ENCODE assay signal across 3 cellular contexts in the genomic region with DNA sequence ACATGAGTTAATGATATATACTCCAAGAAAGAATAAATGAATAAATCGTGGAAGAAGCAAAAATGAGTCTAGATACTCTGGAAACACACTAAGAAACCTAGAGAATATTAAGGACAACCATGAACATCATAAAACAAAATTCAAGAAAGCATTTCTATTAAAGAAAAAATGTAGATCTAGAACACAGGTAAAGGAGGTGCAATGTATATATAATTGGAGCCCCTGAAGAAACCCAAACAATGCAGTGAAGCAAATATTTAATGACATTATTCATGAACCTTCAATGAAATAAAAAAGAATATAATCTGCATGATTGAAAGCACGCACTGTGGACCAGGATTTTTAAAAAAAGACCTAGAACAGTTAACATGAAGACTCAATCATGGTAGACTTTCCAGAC.
TF ChIP-seq lines count a peak whose summit lies in the region.

No MANE protein-coding gene starts in this region.

TF ChIP-seq in GM23338, 12 proteins besides CTCF, POLR2A, EP300 and RAD21 (continued from another document):
- TF ChIP-seq EZH2 (IDR thresholded peaks at IDR 0.05; ENCODE audit: low read depth, unreplicated experiment) (no peak), STAT1 (IDR thresholded peaks at IDR 0.05; ENCODE audit: unreplicated experiment) (no peak), ZNF331 (CRISPR knock-in tag; IDR thresholded peaks at IDR 0.05; ENCODE audit: low read depth) (no peak), ZNF114 (CRISPR knock-in tag; IDR thresholded peaks at IDR 0.05) (no peak), NANOG (IDR thresholded peaks at IDR 0.05; ENCODE audit: borderline replicate concordance) (no peak), POLR2AphosphoS5 (IDR thresholded peaks at IDR 0.05; ENCODE audit: low read depth) (no peak)
- TF ChIP-seq, protein P1, sequence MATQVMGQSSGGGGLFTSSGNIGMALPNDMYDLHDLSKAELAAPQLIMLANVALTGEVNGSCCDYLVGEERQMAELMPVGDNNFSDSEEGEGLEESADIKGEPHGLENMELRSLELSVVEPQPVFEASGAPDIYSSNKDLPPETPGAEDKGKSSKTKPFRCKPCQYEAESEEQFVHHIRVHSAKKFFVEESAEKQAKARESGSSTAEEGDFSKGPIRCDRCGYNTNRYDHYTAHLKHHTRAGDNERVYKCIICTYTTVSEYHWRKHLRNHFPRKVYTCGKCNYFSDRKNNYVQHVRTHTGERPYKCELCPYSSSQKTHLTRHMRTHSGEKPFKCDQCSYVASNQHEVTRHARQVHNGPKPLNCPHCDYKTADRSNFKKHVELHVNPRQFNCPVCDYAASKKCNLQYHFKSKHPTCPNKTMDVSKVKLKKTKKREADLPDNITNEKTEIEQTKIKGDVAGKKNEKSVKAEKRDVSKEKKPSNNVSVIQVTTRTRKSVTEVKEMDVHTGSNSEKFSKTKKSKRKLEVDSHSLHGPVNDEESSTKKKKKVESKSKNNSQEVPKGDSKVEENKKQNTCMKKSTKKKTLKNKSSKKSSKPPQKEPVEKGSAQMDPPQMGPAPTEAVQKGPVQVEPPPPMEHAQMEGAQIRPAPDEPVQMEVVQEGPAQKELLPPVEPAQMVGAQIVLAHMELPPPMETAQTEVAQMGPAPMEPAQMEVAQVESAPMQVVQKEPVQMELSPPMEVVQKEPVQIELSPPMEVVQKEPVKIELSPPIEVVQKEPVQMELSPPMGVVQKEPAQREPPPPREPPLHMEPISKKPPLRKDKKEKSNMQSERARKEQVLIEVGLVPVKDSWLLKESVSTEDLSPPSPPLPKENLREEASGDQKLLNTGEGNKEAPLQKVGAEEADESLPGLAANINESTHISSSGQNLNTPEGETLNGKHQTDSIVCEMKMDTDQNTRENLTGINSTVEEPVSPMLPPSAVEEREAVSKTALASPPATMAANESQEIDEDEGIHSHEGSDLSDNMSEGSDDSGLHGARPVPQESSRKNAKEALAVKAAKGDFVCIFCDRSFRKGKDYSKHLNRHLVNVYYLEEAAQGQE (IDR thresholded peaks at IDR 0.05; ENCODE audit: unreplicated experiment), result no peak
- TF ChIP-seq, protein P2, sequence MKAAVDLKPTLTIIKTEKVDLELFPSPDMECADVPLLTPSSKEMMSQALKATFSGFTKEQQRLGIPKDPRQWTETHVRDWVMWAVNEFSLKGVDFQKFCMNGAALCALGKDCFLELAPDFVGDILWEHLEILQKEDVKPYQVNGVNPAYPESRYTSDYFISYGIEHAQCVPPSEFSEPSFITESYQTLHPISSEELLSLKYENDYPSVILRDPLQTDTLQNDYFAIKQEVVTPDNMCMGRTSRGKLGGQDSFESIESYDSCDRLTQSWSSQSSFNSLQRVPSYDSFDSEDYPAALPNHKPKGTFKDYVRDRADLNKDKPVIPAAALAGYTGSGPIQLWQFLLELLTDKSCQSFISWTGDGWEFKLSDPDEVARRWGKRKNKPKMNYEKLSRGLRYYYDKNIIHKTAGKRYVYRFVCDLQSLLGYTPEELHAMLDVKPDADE (IDR thresholded peaks at IDR 0.05), result no peak

TF ChIP-seq in HEK293, 187 proteins besides CTCF, POLR2A, EP300 and RAD21:
- TF ChIP-seq, protein P3, sequence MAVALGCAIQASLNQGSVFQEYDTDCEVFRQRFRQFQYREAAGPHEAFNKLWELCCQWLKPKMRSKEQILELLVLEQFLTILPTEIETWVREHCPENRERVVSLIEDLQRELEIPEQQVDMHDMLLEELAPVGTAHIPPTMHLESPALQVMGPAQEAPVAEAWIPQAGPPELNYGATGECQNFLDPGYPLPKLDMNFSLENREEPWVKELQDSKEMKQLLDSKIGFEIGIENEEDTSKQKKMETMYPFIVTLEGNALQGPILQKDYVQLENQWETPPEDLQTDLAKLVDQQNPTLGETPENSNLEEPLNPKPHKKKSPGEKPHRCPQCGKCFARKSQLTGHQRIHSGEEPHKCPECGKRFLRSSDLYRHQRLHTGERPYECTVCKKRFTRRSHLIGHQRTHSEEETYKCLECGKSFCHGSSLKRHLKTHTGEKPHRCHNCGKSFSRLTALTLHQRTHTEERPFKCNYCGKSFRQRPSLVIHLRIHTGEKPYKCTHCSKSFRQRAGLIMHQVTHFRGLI (tag by site-specific recombination; IDR thresholded peaks at IDR 0.05), result no peak
- TF ChIP-seq TRIM28 (IDR thresholded peaks at IDR 0.05; ENCODE audit: borderline replicate concordance, low read length), result no peak
- TF ChIP-seq, protein P4, sequence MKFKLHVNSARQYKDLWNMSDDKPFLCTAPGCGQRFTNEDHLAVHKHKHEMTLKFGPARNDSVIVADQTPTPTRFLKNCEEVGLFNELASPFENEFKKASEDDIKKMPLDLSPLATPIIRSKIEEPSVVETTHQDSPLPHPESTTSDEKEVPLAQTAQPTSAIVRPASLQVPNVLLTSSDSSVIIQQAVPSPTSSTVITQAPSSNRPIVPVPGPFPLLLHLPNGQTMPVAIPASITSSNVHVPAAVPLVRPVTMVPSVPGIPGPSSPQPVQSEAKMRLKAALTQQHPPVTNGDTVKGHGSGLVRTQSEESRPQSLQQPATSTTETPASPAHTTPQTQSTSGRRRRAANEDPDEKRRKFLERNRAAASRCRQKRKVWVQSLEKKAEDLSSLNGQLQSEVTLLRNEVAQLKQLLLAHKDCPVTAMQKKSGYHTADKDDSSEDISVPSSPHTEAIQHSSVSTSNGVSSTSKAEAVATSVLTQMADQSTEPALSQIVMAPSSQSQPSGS (tag by site-specific recombination; IDR thresholded peaks at IDR 0.05; ENCODE audit: low read depth), result 0 out of 2 replicates have a peak, but pooled peaks have one; percentile 29
- peak; percentile 87 for TF ChIP-seq ZNF133 (tag by site-specific recombination; IDR thresholded peaks at IDR 0.05)
- peak; percentile 53 for TF ChIP-seq ZNF510 (tag by site-specific recombination; IDR thresholded peaks at IDR 0.05; ENCODE audit: insufficient replicate concordance)
- no peak for TF ChIP-seq ZNF423 (tag by site-specific recombination; IDR thresholded peaks at IDR 0.05)
- no peak for TF ChIP-seq ZNF626 (tag by site-specific recombination; IDR thresholded peaks at IDR 0.05)

TF ChIP-seq in H1, 55 proteins besides CTCF, POLR2A, EP300 and RAD21 (continued from another document):
- TF ChIP-seq POU5F1 (IDR thresholded peaks at IDR 0.05; ENCODE audit: low read depth, low read length) (no peak), SUZ12 (IDR thresholded peaks at IDR 0.05; ENCODE audit: low read length) (no peak), TAF7 (optimal IDR thresholded peaks at IDR 0.05; ENCODE audit: borderline replicate concordance, low read depth, low read length) (no peak), KDM1A (IDR thresholded peaks at IDR 0.05; ENCODE audit: borderline replicate concordance, low read length) (no peak), EZH2 (IDR thresholded peaks at IDR 0.05; ENCODE audit: low read depth, low read length, severe bottlenecking) (no peak), PHF8 (conservative IDR thresholded peaks at IDR 0.05; ENCODE audit: low read depth, low read length) (no peak), HDAC2 (IDR thresholded peaks at IDR 0.05; ENCODE audit: borderline replicate concordance in 1 of 2, low read depth in 2 of 2, low read length in 2 of 2) (no peak), RXRA (IDR thresholded peaks at IDR 0.05; ENCODE audit: insufficient read depth, low read depth, low read length) (no peak), SP4 (IDR thresholded peaks at IDR 0.05; ENCODE audit: low read length) (no peak), KDM4A (IDR thresholded peaks at IDR 0.05; ENCODE audit: low read depth, low read length, severe bottlenecking) (no peak), ZNF274 (IDR thresholded peaks at IDR 0.05; ENCODE audit: borderline replicate concordance, extremely low read depth, low read length) (no peak), CBX8 (IDR thresholded peaks at IDR 0.05; ENCODE audit: borderline replicate concordance, low read depth, low read length) (no peak), HDAC6 (IDR thresholded peaks at IDR 0.05; ENCODE audit: low read depth, low read length) (no peak), SP2 (IDR thresholded peaks at IDR 0.05; ENCODE audit: low read length) (no peak), GABPA (IDR thresholded peaks at IDR 0.05; ENCODE audit: borderline replicate concordance, insufficient read depth, low read length) (no peak)
- TF ChIP-seq, protein P5, sequence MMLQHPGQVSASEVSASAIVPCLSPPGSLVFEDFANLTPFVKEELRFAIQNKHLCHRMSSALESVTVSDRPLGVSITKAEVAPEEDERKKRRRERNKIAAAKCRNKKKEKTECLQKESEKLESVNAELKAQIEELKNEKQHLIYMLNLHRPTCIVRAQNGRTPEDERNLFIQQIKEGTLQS (IDR thresholded peaks at IDR 0.05; ENCODE audit: insufficient read depth, low read depth, low read length), result no peak
TF ChIP-seq in H1: peak in this region for 0.
